11 cellular contexts compared by ENCODE assay signal in genomic region chr2:121360566-121361300, GRCh38.
DNase-seq lines count a peak whose midpoint lies in the region; ATAC-seq and TF ChIP-seq lines count a peak whose summit lies in the region.
"Had no signal": no experiment of that assay in that cellular context is flagged by ENCODE, and none has a peak within 500 bp of the region (broad histone marks: within the 10 kb centered on the region; RNA-seq: fewer than 3 reads in every experiment).

No MANE protein-coding gene starts in this region.

- peaks cover 9% of the 10 kb centered on the region for H3K4me1 Mint-ChIP-seq in activated CD4-positive, alpha-beta T cell treated with anti-CD3 and anti-CD28 coated beads for 36 hours
- H3K4me1 Mint-ChIP-seq: H9 had no signal

- peaks cover 32% of the 10 kb centered on the region for H3K36me3 Mint-ChIP-seq in activated CD4-positive, alpha-beta T cell treated with anti-CD3 and anti-CD28 coated beads for 36 hours (ENCODE audit: low read depth)

- no peaks in the 10 kb centered on the region for H3K9me3 Mint-ChIP-seq in activated CD4-positive, alpha-beta T cell treated with anti-CD3 and anti-CD28 coated beads for 36 hours (ENCODE audit: low read depth)
- H3K9me3 Mint-ChIP-seq: H9 had no signal

- H3K4me3 Mint-ChIP-seq in activated CD4-positive, alpha-beta T cell treated with anti-CD3 and anti-CD28 coated beads for 36 hours = no peak overlapping the region
- H3K4me3 Mint-ChIP-seq: H9 had no signal

- POLR2A ChIA-PET in RWPE1 (lab: Yijun Ruan, JAX; ENCODE audit: low non-redundant PET) = no interaction called here
- POLR2A ChIA-PET in activated CD4-positive, alpha-beta T cell treated with anti-CD3 and anti-CD28 coated beads for 36 hours (lab: Charles Lee) = interaction anchor here (0.6 kb wide), 1 partner anchor 18 kb away, joined by 10 read pairs; no protein-coding TSS in a partner anchor

- no peak overlapping the region for H3K27ac Mint-ChIP-seq in activated CD4-positive, alpha-beta T cell treated with anti-CD3 and anti-CD28 coated beads for 36 hours
- H3K27ac Mint-ChIP-seq: H9 had no signal

- peak overlapping the region; percentile 81 for H3K27ac ChIP-seq in RWPE1

- peak; percentile 70 for DNase-seq in GM03348 (ENCODE audit: low spot score)
- DNase-seq in RWPE1 (ENCODE audit: low spot score) = peak; percentile 89
- peak; percentile 45 for DNase-seq in fibroblast of peridontal ligament (ENCODE audit: extremely low read depth)
- peak; percentile 82 for DNase-seq in renal cortical epithelial cell (ENCODE audit: low read depth)
- no peak for DNase-seq in NCI-H1436 (lab: John Stamatoyannopoulos, UW)
- no peak for DNase-seq in activated CD4-positive, alpha-beta T cell treated with anti-CD3 and anti-CD28 coated beads for 36 hours
- DNase-seq: activated CD4-positive, alpha-beta T cell treated with anti-CD3 and anti-CD28 coated beads, Interleukin-2, amount 50 U/mL, for 48 hours; amygdala; H9 had no signal

- no peak for TF ChIP-seq CTCF in RWPE1 (conservative IDR thresholded peaks at IDR 0.05; ENCODE audit: low read depth)

- CTCF ChIA-PET in RWPE1 (lab: Yijun Ruan, JAX) = interaction anchor here (0.6 to 0.7 kb wide), 2 partner anchors 276 to 581 kb away, joined by 3 to 4 read pairs; no protein-coding TSS in a partner anchor
- CTCF ChIA-PET in activated CD4-positive, alpha-beta T cell treated with anti-CD3 and anti-CD28 coated beads for 36 hours (lab: Charles Lee) = no interaction called here

- no peaks in the 10 kb centered on the region for H3K27me3 Mint-ChIP-seq in activated CD4-positive, alpha-beta T cell treated with anti-CD3 and anti-CD28 coated beads for 36 hours

- ATAC-seq in HG02571 (IDR thresholded peaks at IDR 0.05; ENCODE audit: unreplicated experiment) = no peak
- ATAC-seq in activated CD4-positive, alpha-beta T cell treated with anti-CD3 and anti-CD28 coated beads for 36 hours = no peak
- no peak for ATAC-seq in GM19395 (IDR thresholded peaks at IDR 0.05; ENCODE audit: unreplicated experiment)

- intact Hi-C loops in activated CD4-positive, alpha-beta T cell treated with anti-CD3 and anti-CD28 coated beads for 36 hours (cut with DNase I, micrococcal nuclease) = no loop called here

Comparison
In these comparisons a context has a peak if more than half of its experiments do, and no peak if none do; other contexts are left out.
1. DNase-seq: peak in GM03348 (single experiment), RWPE1 (single experiment), fibroblast of peridontal ligament (single experiment) and renal cortical epithelial cell (single experiment); none in NCI-H1436 (single experiment) and activated CD4-positive, alpha-beta T cell treated with anti-CD3 and anti-CD28 coated beads for 36 hours (single experiment).